ENCODE assay signal across 10 cellular contexts in the genomic region with DNA sequence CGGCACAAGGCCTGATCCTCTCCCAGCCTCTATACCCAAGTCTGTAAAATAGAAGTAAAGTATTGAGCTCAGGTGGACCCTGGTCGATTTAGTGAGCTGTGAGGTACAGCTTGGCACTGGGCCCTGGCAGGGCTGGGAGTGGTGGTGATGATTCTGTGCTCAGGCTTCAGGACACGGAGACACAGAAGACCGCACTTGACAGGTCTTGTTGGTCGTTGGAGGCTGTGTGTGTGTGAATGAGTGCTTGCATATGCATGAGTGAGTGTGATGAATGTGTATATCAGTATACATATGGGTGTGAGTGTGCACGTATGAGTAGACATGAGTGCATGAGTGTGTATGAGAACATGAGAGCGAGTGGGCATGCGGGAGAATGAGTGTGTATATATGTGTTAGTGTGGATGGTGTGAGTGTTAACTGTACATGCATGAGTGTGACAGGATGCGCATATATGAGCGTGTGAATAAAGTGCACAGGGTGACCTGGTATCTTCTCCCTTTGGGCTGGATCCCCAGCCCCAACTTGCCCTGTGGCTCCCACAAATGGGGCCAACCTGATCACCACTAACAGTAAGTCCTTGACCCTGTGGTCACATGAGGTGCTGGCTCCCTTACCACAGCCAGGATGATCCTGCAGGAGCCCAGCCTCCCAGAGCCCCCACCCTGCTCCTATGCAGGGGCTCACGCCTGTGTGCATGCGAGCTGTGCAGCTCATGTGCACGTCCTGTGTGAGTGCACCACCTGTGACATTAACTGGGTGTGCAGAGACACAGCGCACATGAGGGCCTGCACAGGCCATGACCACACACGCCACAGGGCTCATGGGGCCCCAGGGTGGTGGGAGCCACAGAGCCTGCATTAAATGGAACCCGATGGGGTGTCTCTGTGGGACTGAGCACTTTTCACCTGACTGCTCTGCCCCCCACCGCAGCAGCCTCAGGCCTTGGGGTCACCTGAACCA. TPM values are rescaled to one million over a fixed set of nuclear protein-coding genes. Genes with fewer than 3 reads are reported as not detected.
DNase-seq lines count a peak whose midpoint lies in the region; ATAC-seq, FAIRE-seq and TF ChIP-seq lines count a peak whose summit lies in the region.
"Had no signal": no experiment of that assay in that cellular context is flagged by ENCODE, and none has a peak within 500 bp of the region (broad histone marks: within the 10 kb centered on the region; RNA-seq: fewer than 3 reads in every experiment).

No MANE protein-coding gene starts in this region.

- H3K27me3 ChIP-seq in HepG2 (ENCODE audit: control insufficient read depth in 1 of 2, insufficient read depth in 2 of 2, low read length in 2 of 2) (no peaks in the 10 kb centered on the region), thoracic aorta (replicated peaks; ENCODE audit: insufficient read depth) (no peaks in the 10 kb centered on the region)
- H3K27me3 ChIP-seq: thyroid gland had no signal

- in situ Hi-C loops in HepG2 (cut with HindIII; ENCODE audit: extremely low pct_ligation_motif_present, low pct_unique_long_range_greater_than_20kb) = no loop called here

- H3K79me2 ChIP-seq in HepG2 (ENCODE audit: insufficient read depth, low read length) = peaks cover 9% of the 10 kb centered on the region

- 97% methylated on average over 11 of the region's 17 CpGs for WGBS in HepG2 (ENCODE audit: low lambda C conversion rate)

- TF ChIP-seq POLR2A in HepG2 (IDR thresholded peaks at IDR 0.05; ENCODE audit: insufficient read depth in 1 of 2, low read depth in 2 of 2, low read length in 2 of 2) = no peak

- ATAC-seq in activated B cell treated with CpG ODN at 0.5 μM for 24 hours (ENCODE audit: low read depth) (peak; percentile 18), HepG2 (no peak), thoracic aorta (ENCODE audit: insufficient number of reproducible peaks, low FRiP score, low read depth) (no peak), HG02623 (IDR thresholded peaks at IDR 0.05; ENCODE audit: unreplicated experiment) (no peak), HG02938 (IDR thresholded peaks at IDR 0.05; ENCODE audit: unreplicated experiment) (no peak)

- peak overlapping the region; percentile 99 for H3K27ac Mint-ChIP-seq in activated T-cell treated with anti-CD3 and anti-CD28 coated beads, Interleukin-2, amount 50 U/mL, for 24 hours
- H3K27ac Mint-ChIP-seq in activated B cell treated with CpG ODN at 0.5 μM for 24 hours = peak overlapping the region; percentile 96

- no peak overlapping the region for H2AFZ ChIP-seq in HepG2 (ENCODE audit: low read length)

- CTCF ChIA-PET in activated B cell treated with CpG ODN at 0.5 μM for 24 hours (lab: Charles Lee) (interaction anchor here (1.0 to 1.4 kb wide), 4 partner anchors 26 to 50 kb away, joined by 3 to 5 read pairs (median 4); no protein-coding TSS in a partner anchor), HepG2 (lab: Yijun Ruan, JAX; ENCODE audit: low intra/inter-chr PET ratio, low total read pairs) (no interaction called here)

- H3K4me3 Mint-ChIP-seq in activated T-cell treated with anti-CD3 and anti-CD28 coated beads, Interleukin-2, amount 50 U/mL, for 24 hours = peak overlapping the region; percentile 94
- H3K4me3 Mint-ChIP-seq in activated B cell treated with CpG ODN at 0.5 μM for 24 hours = peak overlapping the region; percentile 85

- peaks cover 59% of the 10 kb centered on the region for H3K4me1 Mint-ChIP-seq in activated T-cell treated with anti-CD3 and anti-CD28 coated beads, Interleukin-2, amount 50 U/mL, for 24 hours (ENCODE audit: low read depth)
- H3K4me1 Mint-ChIP-seq in activated B cell treated with CpG ODN at 0.5 μM for 24 hours = peaks cover 82% of the 10 kb centered on the region

- no peaks in the 10 kb centered on the region for H3K9me3 ChIP-seq in HepG2 (ENCODE audit: low read length)
- no peaks in the 10 kb centered on the region for H3K9me3 ChIP-seq in thoracic aorta
- H3K9me3 ChIP-seq: thyroid gland had no signal

- H3K4me3 ChIP-seq in HepG2 (replicated peaks in 1 of 3; ENCODE audit: insufficient read depth in 1 of 3, low read depth in 2 of 3, low read length in 3 of 3) (no peak overlapping the region), thoracic aorta (peak overlapping the region; percentile 62)

- no peaks in the 10 kb centered on the region for H3K27me3 Mint-ChIP-seq in activated T-cell treated with anti-CD3 and anti-CD28 coated beads, Interleukin-2, amount 50 U/mL, for 24 hours
- no peaks in the 10 kb centered on the region for H3K27me3 Mint-ChIP-seq in activated B cell treated with CpG ODN at 0.5 μM for 24 hours

- H3K27ac ChIP-seq in HepG2 (ENCODE audit: extremely low read length, insufficient read depth, low read length) (no peak overlapping the region), thoracic aorta (no peak overlapping the region)

- peaks cover 2% of the 10 kb centered on the region for H3K9me3 Mint-ChIP-seq in activated T-cell treated with anti-CD3 and anti-CD28 coated beads, Interleukin-2, amount 50 U/mL, for 24 hours
- no peaks in the 10 kb centered on the region for H3K9me3 Mint-ChIP-seq in activated B cell treated with CpG ODN at 0.5 μM for 24 hours

- H3K9ac ChIP-seq in HepG2 (ENCODE audit: insufficient read depth, low read depth, low read length) = no peak overlapping the region

- TF ChIP-seq CTCF in activated B cell treated with CpG ODN at 0.5 μM for 24 hours (IDR thresholded peaks at IDR 0.05) = no peak
- no peak for TF ChIP-seq CTCF in HepG2 (CRISPR knock-in tag; IDR thresholded peaks at IDR 0.05)
- no peak for TF ChIP-seq CTCF in thoracic aorta (IDR thresholded peaks at IDR 0.05)

- H3K36me3 ChIP-seq in HepG2 (replicated peaks in 1 of 2; ENCODE audit: control insufficient read depth in 1 of 2, insufficient read depth in 2 of 2, low read length in 2 of 2) (peaks cover 0 to 3% of the 10 kb centered on the region in 2 experiments; a peak in 1 of 5 replicates), thoracic aorta (no peaks in the 10 kb centered on the region)
- H3K36me3 ChIP-seq: thyroid gland had no signal

- H4K20me1 ChIP-seq in HepG2 (ENCODE audit: insufficient read depth, low read length) = peaks cover 16% of the 10 kb centered on the region; the same call in 1 of the 2 replicates

- POLR2A ChIA-PET in activated B cell treated with CpG ODN at 0.5 μM for 24 hours (lab: Charles Lee) (interaction anchor here (0.7 to 6.4 kb wide), 10 partner anchors 9 to 67 kb away, joined by 3 to 56 read pairs (median 6); no protein-coding TSS in a partner anchor), HepG2 (lab: Yijun Ruan, JAX) (interaction anchor here (1.4 kb wide), 1 partner anchor 13 kb away, joined by 5 read pairs; no protein-coding TSS in a partner anchor)

- peaks cover 43% of the 10 kb centered on the region for H3K4me1 ChIP-seq in HepG2 (ENCODE audit: insufficient read depth, low read length)
- H3K4me1 ChIP-seq in thoracic aorta (ENCODE audit: control insufficient read depth in 1 of 2, low read depth in 2 of 2) = peaks cover 16 to 23% of the 10 kb centered on the region in 2 donors

- no peak overlapping the region for H3K4me2 ChIP-seq in HepG2 (ENCODE audit: low read depth, low read length)

- TF ChIP-seq EP300 in HepG2 (IDR thresholded peaks at IDR 0.05; ENCODE audit: low read depth in 2 of 2, low read length in 2 of 2) = no peak
- TF ChIP-seq EP300 in HepG2 (CRISPR knock-in tag; IDR thresholded peaks at IDR 0.05; ENCODE audit: borderline replicate concordance) = no peak

- H3K36me3 Mint-ChIP-seq in activated T-cell treated with anti-CD3 and anti-CD28 coated beads, Interleukin-2, amount 50 U/mL, for 24 hours (ENCODE audit: low read depth) = peaks cover 51% of the 10 kb centered on the region
- peaks cover 2% of the 10 kb centered on the region for H3K36me3 Mint-ChIP-seq in activated B cell treated with CpG ODN at 0.5 μM for 24 hours (ENCODE audit: low read depth)

- TF ChIP-seq RAD21 in HepG2 (CRISPR knock-in tag; IDR thresholded peaks at IDR 0.05) = no peak

- intact Hi-C loops in activated B cell treated with CpG ODN at 0.5 μM for 24 hours (cut with micrococcal nuclease) (no loop called here), HepG2 (cut with micrococcal nuclease; ENCODE audit: unreplicated experiment) (no loop called here)

- no TSS peak for BruUV-seq in HepG2 (replicated peaks; lab: Mats Ljungman, UMichigan)

- FAIRE-seq in HepG2 (lab: Jason Lieb, UNC) = no peak
- FAIRE-seq: TTC549 had no signal

- no peak for DNase-seq in activated T-cell treated with anti-CD3 and anti-CD28 coated beads, Interleukin-2, amount 50 U/mL, for 24 hours
- no peak for DNase-seq in activated T-cell treated with anti-CD3 and anti-CD28 coated beads, Interleukin-2, amount 50 U/mL, for 48 hours
- no peak for DNase-seq in activated B cell treated with CpG ODN at 0.5 μM for 24 hours
- DNase-seq in HepG2 (ENCODE audit: low spot score) = no peak
- DNase-seq in thoracic aorta (ENCODE audit: low spot score) = no peak
- no peak for DNase-seq in HuH-7 (ENCODE audit: low spot score)
- DNase-seq: thyroid gland had no signal

RNA-seq across cellular contexts. Expression of gene SH3BP2, which starts 20.8 kb away (rescaled TPM):
- total RNA-seq in activated B cell treated with CpG ODN at 0.5 μM for 24 hours = 40.4 and 43.2 TPM in 2 replicates
- 7.0 and 16.9 TPM in 2 replicates for total RNA-seq in HepG2 (2016; rRNA removed; fragmentation: Illumina TruSeq; extraction: Trizol)
- 8.3 and 8.9 TPM in 2 replicates for total RNA-seq in HepG2 (2016; cell fraction: cytosol; rRNA removed; fragmentation: Illumina TruSeq; extraction: Trizol; ENCODE audit: low read depth)
- total RNA-seq in HepG2 (2016; cell fraction: insoluble cytoplasmic fraction; rRNA removed; fragmentation: Illumina TruSeq; extraction: Trizol) = 6.0 and 17.5 TPM in 2 replicates
- 10.1 and 13.2 TPM in 2 replicates for total RNA-seq in HepG2 (2016; cell fraction: membrane; rRNA removed; fragmentation: Illumina TruSeq; extraction: Trizol)
- total RNA-seq in HepG2 (2016; cell fraction: nucleus; rRNA removed; fragmentation: Illumina TruSeq; extraction: Trizol) = 24.2 and 26.2 TPM in 2 replicates
- 34.5 and 38.6 TPM in 2 replicates for polyA plus RNA-seq in HepG2 (2011; rRNA removed)
- polyA plus RNA-seq in HepG2 (2011; cell fraction: cytosol; rRNA removed) = 9.0 and 10.4 TPM in 2 replicates
- polyA plus RNA-seq in HepG2 (2011; cell fraction: nucleus; rRNA removed) = 190 and 200 TPM in 2 replicates
- polyA plus RNA-seq in HepG2 (2012) = 8.5 and 20.0 TPM in 2 replicates
- 8.6 and 9.1 TPM in 2 replicates for polyA plus RNA-seq in HepG2 (2016; cell fraction: cytosol; fragmentation: Illumina TruSeq; extraction: Trizol; ENCODE audit: low read depth)
- polyA plus RNA-seq in HepG2 (2016; cell fraction: insoluble cytoplasmic fraction; fragmentation: Illumina TruSeq; extraction: Trizol; ENCODE audit: low read depth) = 8.9 and 10.1 TPM in 2 replicates
- 12.6 and 15.4 TPM in 2 replicates for polyA plus RNA-seq in HepG2 (2016; cell fraction: membrane; fragmentation: Illumina TruSeq; extraction: Trizol; ENCODE audit: low read depth)
- 68.6 and 68.9 TPM in 2 replicates for polyA plus RNA-seq in HepG2 (2016; cell fraction: nucleus; fragmentation: Illumina TruSeq; extraction: Trizol; ENCODE audit: insufficient read depth, low read depth)
- polyA minus RNA-seq in HepG2 (2011; rRNA and poly(A)+ RNA removed; ENCODE audit: low replicate concordance) = 33.1 and 43.4 TPM in 2 replicates
- 8.4 and 8.5 TPM in 2 replicates for polyA minus RNA-seq in HepG2 (2011; cell fraction: cytosol; rRNA and poly(A)+ RNA removed)
- polyA minus RNA-seq in HepG2 (2011; cell fraction: nucleus; rRNA and poly(A)+ RNA removed) = 60.7 and 63.2 TPM in 2 replicates
- total RNA-seq in thoracic aorta = 10 to 100 TPM; 56.0 to 61.7 TPM

RNA-seq across cellular contexts. Expression of gene ADD1, which starts 29.9 kb away (rescaled TPM):
- total RNA-seq in activated B cell treated with CpG ODN at 0.5 μM for 24 hours (326 and 340 TPM in 2 replicates), HepG2 (2016; rRNA removed; fragmentation: Illumina TruSeq; extraction: Trizol) (122 and 133 TPM in 2 replicates), thoracic aorta (100 to 1,000 TPM; 256 to 338 TPM)
- total RNA-seq in HepG2 (2016; cell fraction: cytosol; rRNA removed; fragmentation: Illumina TruSeq; extraction: Trizol; ENCODE audit: low read depth) = 25.1 and 28.0 TPM in 2 replicates
- 104 and 117 TPM in 2 replicates for total RNA-seq in HepG2 (2016; cell fraction: insoluble cytoplasmic fraction; rRNA removed; fragmentation: Illumina TruSeq; extraction: Trizol)
- 56.9 and 59.3 TPM in 2 replicates for total RNA-seq in HepG2 (2016; cell fraction: membrane; rRNA removed; fragmentation: Illumina TruSeq; extraction: Trizol)
- total RNA-seq in HepG2 (2016; cell fraction: nucleus; rRNA removed; fragmentation: Illumina TruSeq; extraction: Trizol) = 109 and 119 TPM in 2 replicates
- 73.9 and 76.3 TPM in 2 replicates for polyA plus RNA-seq in HepG2 (2011; rRNA removed)
- 48.1 and 66.3 TPM in 2 replicates for polyA plus RNA-seq in HepG2 (2011; cell fraction: cytosol; rRNA removed)
- polyA plus RNA-seq in HepG2 (2011; cell fraction: nucleus; rRNA removed) = 210 and 221 TPM in 2 replicates
- polyA plus RNA-seq in HepG2 (2012) = 70.7 and 77.6 TPM in 2 replicates
- 11.6 and 13.4 TPM in 2 replicates for polyA plus RNA-seq in HepG2 (2016; cell fraction: cytosol; fragmentation: Illumina TruSeq; extraction: Trizol; ENCODE audit: low read depth)
- 90.6 and 120 TPM in 2 replicates for polyA plus RNA-seq in HepG2 (2016; cell fraction: insoluble cytoplasmic fraction; fragmentation: Illumina TruSeq; extraction: Trizol; ENCODE audit: low read depth)
- 40.3 and 41.9 TPM in 2 replicates for polyA plus RNA-seq in HepG2 (2016; cell fraction: membrane; fragmentation: Illumina TruSeq; extraction: Trizol; ENCODE audit: low read depth)
- 163 and 167 TPM in 2 replicates for polyA plus RNA-seq in HepG2 (2016; cell fraction: nucleus; fragmentation: Illumina TruSeq; extraction: Trizol; ENCODE audit: insufficient read depth, low read depth)
- 28.2 and 90.0 TPM in 2 replicates for polyA minus RNA-seq in HepG2 (2011; rRNA and poly(A)+ RNA removed; ENCODE audit: low replicate concordance)
- polyA minus RNA-seq in HepG2 (2011; cell fraction: cytosol; rRNA and poly(A)+ RNA removed) = 43.0 and 48.4 TPM in 2 replicates
- 99.5 and 109 TPM in 2 replicates for polyA minus RNA-seq in HepG2 (2011; cell fraction: nucleus; rRNA and poly(A)+ RNA removed)

RNA-seq across cellular contexts. Expression of gene TNIP2, which starts 57.6 kb away (rescaled TPM):
- 79.1 and 83.2 TPM in 2 replicates for total RNA-seq in activated B cell treated with CpG ODN at 0.5 μM for 24 hours
- total RNA-seq in HepG2 (2016; rRNA removed; fragmentation: Illumina TruSeq; extraction: Trizol) = 28.5 and 38.0 TPM in 2 replicates
- 51.3 and 56.9 TPM in 2 replicates for total RNA-seq in HepG2 (2016; cell fraction: cytosol; rRNA removed; fragmentation: Illumina TruSeq; extraction: Trizol; ENCODE audit: low read depth)
- 23.8 and 37.4 TPM in 2 replicates for total RNA-seq in HepG2 (2016; cell fraction: insoluble cytoplasmic fraction; rRNA removed; fragmentation: Illumina TruSeq; extraction: Trizol)
- total RNA-seq in HepG2 (2016; cell fraction: membrane; rRNA removed; fragmentation: Illumina TruSeq; extraction: Trizol) = 75.6 and 77.4 TPM in 2 replicates
- 22.8 and 24.6 TPM in 2 replicates for total RNA-seq in HepG2 (2016; cell fraction: nucleus; rRNA removed; fragmentation: Illumina TruSeq; extraction: Trizol)
- polyA plus RNA-seq in HepG2 (2011; rRNA removed) = 25.6 and 30.1 TPM in 2 replicates
- polyA plus RNA-seq in HepG2 (2011; cell fraction: cytosol; rRNA removed) = 24.2 and 29.8 TPM in 2 replicates
- 85.8 and 92.8 TPM in 2 replicates for polyA plus RNA-seq in HepG2 (2011; cell fraction: nucleus; rRNA removed)
- polyA plus RNA-seq in HepG2 (2012) = 14.3 and 23.5 TPM in 2 replicates
- polyA plus RNA-seq in HepG2 (2016; cell fraction: cytosol; fragmentation: Illumina TruSeq; extraction: Trizol; ENCODE audit: low read depth) = 52.0 and 56.1 TPM in 2 replicates
- 25.2 and 28.5 TPM in 2 replicates for polyA plus RNA-seq in HepG2 (2016; cell fraction: insoluble cytoplasmic fraction; fragmentation: Illumina TruSeq; extraction: Trizol; ENCODE audit: low read depth)
- polyA plus RNA-seq in HepG2 (2016; cell fraction: membrane; fragmentation: Illumina TruSeq; extraction: Trizol; ENCODE audit: low read depth) = 60.4 and 61.0 TPM in 2 replicates
- 46.5 and 50.4 TPM in 2 replicates for polyA plus RNA-seq in HepG2 (2016; cell fraction: nucleus; fragmentation: Illumina TruSeq; extraction: Trizol; ENCODE audit: insufficient read depth, low read depth)
- 10.0 and 18.7 TPM in 2 replicates for polyA minus RNA-seq in HepG2 (2011; rRNA and poly(A)+ RNA removed; ENCODE audit: low replicate concordance)
- polyA minus RNA-seq in HepG2 (2011; cell fraction: cytosol; rRNA and poly(A)+ RNA removed) = 8.1 and 8.4 TPM in 2 replicates
- 18.6 and 22.9 TPM in 2 replicates for polyA minus RNA-seq in HepG2 (2011; cell fraction: nucleus; rRNA and poly(A)+ RNA removed)
- 10 to 100 TPM; 67.3 to 84.8 TPM for total RNA-seq in thoracic aorta
